In the genomic region with DNA sequence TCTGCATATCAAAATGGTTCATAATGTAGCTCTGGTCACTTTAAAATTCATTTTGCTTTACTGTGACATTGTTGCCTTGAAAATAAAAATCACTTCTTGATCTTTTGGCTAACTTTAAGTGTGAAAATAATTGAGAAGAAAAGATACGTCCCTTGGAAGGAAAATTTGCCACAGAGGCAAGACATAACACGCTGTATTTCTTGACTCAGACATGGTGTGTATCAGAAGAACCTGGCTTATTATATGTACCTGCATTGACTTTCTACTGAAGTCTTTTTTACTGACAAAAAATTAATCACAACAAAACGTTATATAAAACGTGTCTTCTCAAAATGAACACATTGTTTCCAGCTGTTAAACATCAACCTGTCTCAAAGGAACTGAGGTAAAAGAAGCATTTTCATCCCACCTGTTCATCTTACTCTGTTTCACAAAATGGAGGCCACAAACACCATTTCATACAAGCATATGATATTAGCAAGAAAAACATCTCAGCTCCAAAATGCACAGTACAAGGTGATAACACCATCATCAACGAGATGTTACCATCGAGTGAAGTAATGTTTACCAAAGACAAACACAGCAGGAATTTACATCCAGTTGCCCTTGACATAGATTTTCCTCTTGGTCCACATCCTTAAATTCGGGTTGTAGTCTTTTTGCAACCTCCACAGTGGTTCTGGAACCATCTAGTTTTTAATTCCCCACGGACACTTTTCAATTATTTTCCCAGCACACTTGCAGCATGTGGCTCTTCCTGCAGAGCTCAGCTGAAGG, we compare ENCODE assay signal across 29 cellular contexts.
A peak's percentile ranks its signal among the peaks of the same experiment; 100 is the strongest.
DNase-seq lines count a peak whose midpoint lies in the region; ATAC-seq and TF ChIP-seq lines count a peak whose summit lies in the region.
"Had no signal": no experiment of that assay in that cellular context is flagged by ENCODE, and none has a peak within 500 bp of the region (broad histone marks: within the 10 kb centered on the region; RNA-seq: fewer than 3 reads in every experiment).

No MANE protein-coding gene starts in this region.

- peak overlapping the region; percentile 61 for H3K4me2 ChIP-seq in mammary epithelial cell (ENCODE audit: insufficient read depth, low read depth, low read length)
- H3K4me2 ChIP-seq: BLaER1 treated with 17β-estradiol and CSF1 and Interleukin-3, amounts not matched to agents 10 nM and 100 nM had no signal

- DNase-seq in mammary epithelial cell (peak; percentile 48), MCF 10A (ENCODE audit: unreplicated experiment) (no peak), LNCaP clone FGC (ENCODE audit: low read depth) (peak; percentile 17), esophagus muscularis mucosa (ENCODE audit: extremely low spot score) (peak; percentile 7), right lobe of liver (no peak)
- DNase-seq in naive thymus-derived CD8-positive, alpha-beta T cell: no peak
- no peak for DNase-seq in stimulated activated CD4-positive, alpha-beta T cell treated with anti-CD3 and anti-CD28 coated beads, Interleukin-1b, Interleukin-23, amount 100 ng/mL, for 48 hours
- DNase-seq: AML-193; CD4-positive, alpha-beta T cell; DMS79; EL; GDM1; HCEC 1CT; Karpas-422; MV-4-11; NCI-H1105; NCI-H146; NCI-H1930; NCI-H2107; NCI-H446 treated with DMSO at 0.1 percent for 48 hours; NCI-H526; OCI-M1; Peyer's patch; SIG-M5 had no signal

- H3K9ac ChIP-seq in mammary epithelial cell (ENCODE audit: insufficient read depth, low read length): no peak overlapping the region
- H3K9ac ChIP-seq: BLaER1 treated with 17β-estradiol and CSF1 and Interleukin-3, amounts not matched to agents 10 nM and 100 nM had no signal

- H3K4me3 ChIP-seq in mammary epithelial cell (replicated peaks in 1 of 3; ENCODE audit: insufficient read depth in 1 of 3, low read depth in 2 of 3, low read length in 3 of 3) (no peak overlapping the region), LNCaP clone FGC (ENCODE audit: low read depth, low read length) (no peak overlapping the region), esophagus muscularis mucosa (no peak overlapping the region), right lobe of liver (no peak overlapping the region)
- H3K4me3 ChIP-seq: BLaER1 treated with 17β-estradiol and CSF1 and Interleukin-3, amounts not matched to agents 10 nM and 100 nM; GM12878; Peyer's patch; SK-N-MC had no signal

- no peak overlapping the region for H3K27ac Mint-ChIP-seq in MCF 10A (ENCODE audit: low read depth, unreplicated experiment)
- H3K27ac Mint-ChIP-seq in naive thymus-derived CD8-positive, alpha-beta T cell: peak overlapping the region in 1 of 10 donors; percentile 17
- H3K27ac Mint-ChIP-seq: CD4-positive, alpha-beta T cell had no signal

- no peaks in the 10 kb centered on the region for H3K27me3 ChIP-seq in mammary epithelial cell (ENCODE audit: insufficient read depth, low read length)
- no peaks in the 10 kb centered on the region for H3K27me3 ChIP-seq in esophagus muscularis mucosa
- H3K27me3 ChIP-seq in right lobe of liver: no peaks in the 10 kb centered on the region
- H3K27me3 ChIP-seq: BLaER1 treated with 17β-estradiol and CSF1 and Interleukin-3, amounts not matched to agents 10 nM and 100 nM; Peyer's patch had no signal

- H3K9me3 ChIP-seq in mammary epithelial cell (replicated peaks; ENCODE audit: insufficient read depth, low read length) (no peaks in the 10 kb centered on the region), esophagus muscularis mucosa (no peaks in the 10 kb centered on the region), right lobe of liver (no peaks in the 10 kb centered on the region)
- H3K9me3 ChIP-seq: Peyer's patch had no signal

- 65% methylated on average over 8 of the region's 8 CpGs for WGBS in mammary epithelial cell (ENCODE audit: low coverage, missing lambda C conversion rate)
- 84% methylated on average over 8 of the region's 8 CpGs for WGBS in esophagus muscularis mucosa
- 49% methylated on average over 8 of the region's 8 CpGs for WGBS in right lobe of liver (ENCODE audit: insufficient coverage, low coverage, low lambda C conversion rate, missing lambda C conversion rate)

- no peak for TF ChIP-seq CTCF in mammary epithelial cell (conservative IDR thresholded peaks at IDR 0.05 in 1 of 2, IDR thresholded peaks at IDR 0.05 in 1 of 2; ENCODE audit: extremely low read depth in 1 of 2, insufficient read depth in 1 of 2, low read depth in 1 of 2, low read length in 2 of 2)
- no peak for TF ChIP-seq CTCF in MCF 10A (IDR thresholded peaks at IDR 0.05; ENCODE audit: unreplicated experiment)
- TF ChIP-seq CTCF in LNCaP clone FGC (IDR thresholded peaks at IDR 0.05; ENCODE audit: control insufficient read depth, extremely low read depth, insufficient read depth): no peak
- no peak for TF ChIP-seq CTCF in esophagus muscularis mucosa (IDR thresholded peaks at IDR 0.05)
- TF ChIP-seq CTCF in right lobe of liver (IDR thresholded peaks at IDR 0.05): no peak

- peak overlapping the region; percentile 8 for H2AFZ ChIP-seq in mammary epithelial cell (ENCODE audit: low read depth, low read length)

- H3K79me2 ChIP-seq in mammary epithelial cell (ENCODE audit: insufficient read depth, low read length): no peaks in the 10 kb centered on the region

- no peaks in the 10 kb centered on the region for H3K4me1 Mint-ChIP-seq in MCF 10A (ENCODE audit: insufficient read depth, unreplicated experiment)
- H3K4me1 Mint-ChIP-seq in naive thymus-derived CD8-positive, alpha-beta T cell: no peaks in the 10 kb centered on the region

- H3K4me1 ChIP-seq in mammary epithelial cell (ENCODE audit: insufficient read depth, low read length) (peaks cover 8% of the 10 kb centered on the region), esophagus muscularis mucosa (peaks cover 6 to 47% (median 40%) of the 10 kb centered on the region in 4 donors), right lobe of liver (no peaks in the 10 kb centered on the region)
- H3K4me1 ChIP-seq: BLaER1 treated with 17β-estradiol and CSF1 and Interleukin-3, amounts not matched to agents 10 nM and 100 nM; Peyer's patch had no signal

- intact Hi-C loops in mammary epithelial cell (cut with micrococcal nuclease) (no loop called here), MCF 10A (cut with micrococcal nuclease) (no loop called here), esophagus muscularis mucosa (cut with DNase I) (no loop called here), right lobe of liver (cut with DNase I) (no loop called here)

- peak; percentile 18 to 85 (median 43) for ATAC-seq in right lobe of liver
- ATAC-seq in naive thymus-derived CD8-positive, alpha-beta T cell: no peak
- ATAC-seq in GM18511 (IDR thresholded peaks at IDR 0.05; ENCODE audit: unreplicated experiment): no peak
- ATAC-seq: GM12878 had no signal

- H3K27ac ChIP-seq in mammary epithelial cell (ENCODE audit: insufficient read depth, low read depth, low read length) (no peak overlapping the region), esophagus muscularis mucosa (replicated peaks in 1 of 4) (no peak overlapping the region), right lobe of liver (no peak overlapping the region)
- H3K27ac ChIP-seq: BLaER1 treated with 17β-estradiol and CSF1 and Interleukin-3, amounts not matched to agents 10 nM and 100 nM; HL-60; Peyer's patch; SK-N-MC had no signal

- BruUV-seq in mammary epithelial cell (replicated peaks; lab: Mats Ljungman, UMichigan) (no TSS peak), MCF 10A (replicated peaks; lab: Mats Ljungman, UMichigan) (no TSS peak)

- H3K27me3 Mint-ChIP-seq in MCF 10A (ENCODE audit: insufficient read depth, unreplicated experiment): no peaks in the 10 kb centered on the region
- H3K27me3 Mint-ChIP-seq in naive thymus-derived CD8-positive, alpha-beta T cell: no peaks in the 10 kb centered on the region
- H3K27me3 Mint-ChIP-seq: CD4-positive, alpha-beta T cell had no signal

- CTCF ChIA-PET in mammary epithelial cell (lab: Charles Lee; ENCODE audit: low non-redundant PET): no interaction called here
- CTCF ChIA-PET in MCF 10A (lab: Yijun Ruan, JAX): interaction anchor here (0.7 to 1.2 kb wide), 3 partner anchors 28 to 867 kb away, joined by 3 read pairs; no protein-coding TSS in a partner anchor

- in situ Hi-C loops in mammary epithelial cell (cut with MboI; ENCODE audit: low sequenced_read_pairs in 2 of 2): no loop called here

- H3K36me3 ChIP-seq in mammary epithelial cell (ENCODE audit: insufficient read depth, low read length) (no peaks in the 10 kb centered on the region), esophagus muscularis mucosa (peaks cover 0 to 11% (median 0%) of the 10 kb centered on the region in 4 donors), right lobe of liver (no peaks in the 10 kb centered on the region)
- H3K36me3 ChIP-seq: BLaER1 treated with 17β-estradiol and CSF1 and Interleukin-3, amounts not matched to agents 10 nM and 100 nM had no signal

- no peak for TF ChIP-seq EP300 in esophagus muscularis mucosa (IDR thresholded peaks at IDR 0.05)

- POLR2A ChIA-PET in MCF 10A (lab: Yijun Ruan, JAX): no interaction called here
- POLR2A ChIA-PET in naive thymus-derived CD8-positive, alpha-beta T cell (lab: Charles Lee): no interaction called here

- no peaks in the 10 kb centered on the region for H4K20me1 ChIP-seq in mammary epithelial cell (ENCODE audit: insufficient read depth, low read length)
- H4K20me1 ChIP-seq: BLaER1 treated with 17β-estradiol and CSF1 and Interleukin-3, amounts not matched to agents 10 nM and 100 nM had no signal

- dilution Hi-C loops in mammary epithelial cell (cut with HindIII; ENCODE audit: low sequenced_read_pairs): no loop called here

- H3K4me3 Mint-ChIP-seq in MCF 10A (ENCODE audit: unreplicated experiment): no peak overlapping the region
- H3K4me3 Mint-ChIP-seq in naive thymus-derived CD8-positive, alpha-beta T cell: no peak overlapping the region
- H3K4me3 Mint-ChIP-seq: CD4-positive, alpha-beta T cell had no signal

- H3K9me3 Mint-ChIP-seq in MCF 10A (ENCODE audit: unreplicated experiment): no peaks in the 10 kb centered on the region
- H3K9me3 Mint-ChIP-seq in naive thymus-derived CD8-positive, alpha-beta T cell: no peaks in the 10 kb centered on the region
- H3K9me3 Mint-ChIP-seq: CD4-positive, alpha-beta T cell had no signal

- no peak for TF ChIP-seq POLR2A in esophagus muscularis mucosa (IDR thresholded peaks at IDR 0.05; ENCODE audit: low read depth)
- no peak for TF ChIP-seq POLR2A in right lobe of liver (IDR thresholded peaks at IDR 0.05)

- no peaks in the 10 kb centered on the region for H3K36me3 Mint-ChIP-seq in MCF 10A (ENCODE audit: insufficient read depth, unreplicated experiment)
- peaks cover 0 to 10% (median 5%) of the 10 kb centered on the region in 3 donors for H3K36me3 Mint-ChIP-seq in naive thymus-derived CD8-positive, alpha-beta T cell

Comparison
In these comparisons a context has a peak if more than half of its experiments do, and no peak if none do; other contexts are left out.
1. DNase-seq: peak in mammary epithelial cell (single experiment), LNCaP clone FGC (single experiment) and esophagus muscularis mucosa (single experiment); none in MCF 10A (single experiment), right lobe of liver (0 of 3), naive thymus-derived CD8-positive, alpha-beta T cell (0 of 10) and stimulated activated CD4-positive, alpha-beta T cell treated with anti-CD3 and anti-CD28 coated beads, Interleukin-1b, Interleukin-23, amount 100 ng/mL, for 48 hours (single experiment).
2. ATAC-seq: peak in right lobe of liver (4 of 4); none in naive thymus-derived CD8-positive, alpha-beta T cell (0 of 2) and GM18511 (single experiment).